Comparison of ENCODE assay signal across 9 cellular contexts in the genomic region with DNA sequence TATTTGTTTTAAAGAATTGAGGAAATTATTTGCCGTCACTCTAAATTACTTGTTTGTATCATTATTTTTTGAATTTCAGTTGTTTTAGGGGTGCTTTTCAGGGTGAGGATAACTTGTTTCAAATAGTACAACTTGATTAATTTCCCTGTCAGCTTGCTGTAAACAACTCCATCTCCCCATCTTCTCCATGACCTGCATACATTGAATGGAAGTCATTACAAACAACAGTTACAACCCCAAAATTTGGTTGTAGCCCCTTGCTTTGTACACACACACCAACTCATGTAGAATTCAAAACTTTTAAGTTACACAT. TPM values are rescaled to one million over a fixed set of nuclear protein-coding genes. Genes with fewer than 3 reads are reported as not detected.
DNase-seq lines count a peak whose midpoint lies in the region; ATAC-seq and TF ChIP-seq lines count a peak whose summit lies in the region.
"Had no signal": no experiment of that assay in that cellular context is flagged by ENCODE, and none has a peak within 500 bp of the region (broad histone marks: within the 10 kb centered on the region; RNA-seq: fewer than 3 reads in every experiment).

No MANE protein-coding gene starts in this region.

- H3K4me3 ChIP-seq in BLaER1 (peak overlapping the region; percentile 93), HUES48 (ENCODE audit: low read depth, low read length) (peak overlapping the region; percentile 82), tibial nerve (no peak overlapping the region)

- H3K27me3 ChIP-seq in BLaER1 (no peaks in the 10 kb centered on the region), HUES48 (ENCODE audit: control insufficient read depth, insufficient read depth, low read length) (no peaks in the 10 kb centered on the region), tibial nerve (no peaks in the 10 kb centered on the region)

- H3K9ac ChIP-seq in BLaER1 (no peak overlapping the region), HUES48 (ENCODE audit: low read depth, low read length) (no peak overlapping the region)

- H3K27ac Mint-ChIP-seq in brain: peak overlapping the region in 4 of 5 experiments; percentile 91 to 99 (median 96)
- peak overlapping the region in 4 of 10 donors; percentile 80 to 94 (median 88) for H3K27ac Mint-ChIP-seq in naive thymus-derived CD8-positive, alpha-beta T cell

- DNase-seq in naive thymus-derived CD8-positive, alpha-beta T cell: no peak
- no peak for DNase-seq in NCI-H526 (lab: John Stamatoyannopoulos, UW)
- DNase-seq in retina: no peak
- no peak for DNase-seq in tibial nerve (ENCODE audit: low spot score in 2 of 2)
- DNase-seq: kidney glomerular epithelial cell had no signal

- WGBS in tibial nerve, 2 donors: 76 to 79% methylated on average over 1 of the region's 1 CpG

- TF ChIP-seq POLR2A in tibial nerve (IDR thresholded peaks at IDR 0.05): no peak

- peak overlapping the region; percentile 85 to 98 (median 88) for H3K4me3 Mint-ChIP-seq in brain
- H3K4me3 Mint-ChIP-seq in naive thymus-derived CD8-positive, alpha-beta T cell: peak overlapping the region; percentile 78 to 95 (median 90)

- H3K4me1 Mint-ChIP-seq in brain: peaks cover 49% of the 10 kb centered on the region
- H3K4me1 Mint-ChIP-seq in naive thymus-derived CD8-positive, alpha-beta T cell: peaks cover 12 to 35% (median 30%) of the 10 kb centered on the region in 4 donors

- H3K4me1 ChIP-seq in BLaER1: peaks cover 19% of the 10 kb centered on the region
- H3K4me1 ChIP-seq in HUES48 (ENCODE audit: control insufficient read depth, insufficient read depth, low read length): peaks cover 28% of the 10 kb centered on the region
- peaks cover 0 to 25% (median 7%) of the 10 kb centered on the region in 4 donors for H3K4me1 ChIP-seq in tibial nerve

- ATAC-seq in naive thymus-derived CD8-positive, alpha-beta T cell: no peak
- no peak for ATAC-seq in HG02852 (IDR thresholded peaks at IDR 0.05; ENCODE audit: unreplicated experiment)

- no peak for TF ChIP-seq CTCF in brain (conservative IDR thresholded peaks at IDR 0.05)
- no peak for TF ChIP-seq CTCF in tibial nerve (IDR thresholded peaks at IDR 0.05)

- H3K27me3 Mint-ChIP-seq in brain: peaks cover 6% of the 10 kb centered on the region
- no peaks in the 10 kb centered on the region for H3K27me3 Mint-ChIP-seq in naive thymus-derived CD8-positive, alpha-beta T cell

- H3K9me3 ChIP-seq in BLaER1 (no peaks in the 10 kb centered on the region), HUES48 (ENCODE audit: control insufficient read depth, insufficient read depth, low read length) (no peaks in the 10 kb centered on the region), tibial nerve (no peaks in the 10 kb centered on the region)

- H3K36me3 ChIP-seq in BLaER1 (peaks cover 26% of the 10 kb centered on the region), HUES48 (ENCODE audit: control insufficient read depth, insufficient read depth, low read length) (peaks cover 36% of the 10 kb centered on the region), tibial nerve (peaks cover 0 to 21% (median 0%) of the 10 kb centered on the region in 3 donors)

- TF ChIP-seq EP300 in tibial nerve (IDR thresholded peaks at IDR 0.05): no peak

- peaks cover 24% of the 10 kb centered on the region for H3K36me3 Mint-ChIP-seq in brain
- H3K36me3 Mint-ChIP-seq in naive thymus-derived CD8-positive, alpha-beta T cell: peaks cover 0 to 35% (median 12%) of the 10 kb centered on the region in 3 donors

- peak overlapping the region; percentile 96; the same call in 1 of the 2 replicates for H3K27ac ChIP-seq in BLaER1
- no peak overlapping the region for H3K27ac ChIP-seq in HUES48 (ENCODE audit: low read depth, low read length)
- peak overlapping the region in 1 of 4 donors; percentile 94 for H3K27ac ChIP-seq in tibial nerve

- H4K20me1 ChIP-seq in BLaER1: peaks cover 6% of the 10 kb centered on the region; the same call in 1 of the 2 replicates

- H3K9me3 Mint-ChIP-seq in brain: no peaks in the 10 kb centered on the region
- no peaks in the 10 kb centered on the region for H3K9me3 Mint-ChIP-seq in naive thymus-derived CD8-positive, alpha-beta T cell

- peak overlapping the region; percentile 85 for H3K4me2 ChIP-seq in BLaER1

- POLR2A ChIA-PET in naive thymus-derived CD8-positive, alpha-beta T cell (lab: Charles Lee): no interaction called here

RNA-seq across cellular contexts. Expression of gene MTHFD2L, which starts 1.4 kb away (rescaled TPM):
- polyA plus RNA-seq in brain (ENCODE audit: insufficient read depth, low read depth, low replicate concordance): 5.4 TPM
- total RNA-seq in naive thymus-derived CD8-positive, alpha-beta T cell: 10 to 100 TPM; 13.3 to 14.8 TPM
- 1 to 10 TPM; 5.2 to 7.8 (median 6.5) TPM for polyA plus RNA-seq in naive thymus-derived CD8-positive, alpha-beta T cell
- 10 to 100 TPM; 11.4 to 23.7 (median 17.8) TPM for total RNA-seq in tibial nerve

Comparison
In these comparisons a context has a peak if more than half of its experiments do, and no peak if none do; other contexts are left out.
1. H3K4me3 ChIP-seq: peak in BLaER1 (single experiment) and HUES48 (single experiment); none in tibial nerve (0 of 4).